ENCODE assay signal across 17 cellular contexts in genomic region chr1:234672349-234673135, GRCh38.
"Had no signal": no experiment of that assay in that cellular context is flagged by ENCODE, and none has a peak within 500 bp of the region (broad histone marks: within the 10 kb centered on the region; RNA-seq: fewer than 3 reads in every experiment).

No MANE protein-coding gene starts in this region.

- H3K4me2 ChIP-seq: neural progenitor cell had no signal

- H3K27ac ChIP-seq: neural progenitor cell, parathyroid adenoma, transverse colon had no signal

- H3K36me3 ChIP-seq: neural progenitor cell, transverse colon had no signal

- H3K27me3 ChIP-seq: neural progenitor cell, transverse colon had no signal

- DNase-seq: activated B cell treated with CpG ODN at 0.5 μM for 24 hours; activated CD4-positive, alpha-beta T cell treated with anti-CD3 and anti-CD28 coated beads for 48 hours; anterior cingulate cortex; cortex of kidney; effector CD4-positive, alpha-beta T cell; foreskin melanocyte; head of caudate nucleus; immature natural killer cell; naive B cell; stimulated activated CD4-positive, alpha-beta T cell treated with anti-CD3 and anti-CD28 coated beads, Interleukin-12 subunit alpha, Interleukin-12 subunit beta, amount 100 ng/mL, for 4 hours; stimulated activated CD4-positive, alpha-beta T cell treated with anti-CD3 and anti-CD28 coated beads, Interleukin-2, amount 100 ng/mL, for 24 hours; T-helper 2 cell; transverse colon had no signal

- H3K4me3 ChIP-seq: lung, neural progenitor cell, transverse colon had no signal

- H3K36me3 Mint-ChIP-seq: immature natural killer cell, naive B cell, neural progenitor cell had no signal

- H2AFZ ChIP-seq: neural progenitor cell, parathyroid adenoma had no signal

- H3K9me3 ChIP-seq: transverse colon had no signal

- H3K27ac Mint-ChIP-seq: activated B cell treated with CpG ODN at 0.5 μM for 24 hours; activated T-helper 1 cell treated with anti-CD3 and anti-CD28 coated beads, Interleukin-12 subunit alpha, Interleukin-12 subunit beta, Interleukin-2, Interleukin-4 antibody, amounts not matched to agents 30 ng/mL and 10 ng/mL and 1 ng/mL, durations not matched to agents 14 hours and 24 hours and 36 hours; immature natural killer cell; neural progenitor cell had no signal

- H3K4me1 ChIP-seq: neural progenitor cell, parathyroid adenoma had no signal

- H3K4me3 Mint-ChIP-seq: activated B cell treated with CpG ODN at 0.5 μM for 24 hours; activated T-helper 1 cell treated with anti-CD3 and anti-CD28 coated beads, Interleukin-12 subunit alpha, Interleukin-12 subunit beta, Interleukin-2, Interleukin-4 antibody, amounts not matched to agents 30 ng/mL and 10 ng/mL and 1 ng/mL, durations not matched to agents 14 hours and 24 hours and 36 hours; immature natural killer cell; naive B cell; neural progenitor cell had no signal

- H3K9me3 Mint-ChIP-seq: activated B cell treated with CpG ODN at 0.5 μM for 24 hours, immature natural killer cell had no signal

- H3K79me2 ChIP-seq: parathyroid adenoma had no signal

- H3K27me3 Mint-ChIP-seq: activated B cell treated with CpG ODN at 0.5 μM for 24 hours, naive B cell had no signal
